10 cellular contexts compared by ENCODE assay signal in genomic region chr11:67248653-67249052, GRCh38. TPM values are rescaled to one million over a fixed set of nuclear protein-coding genes. Genes with fewer than 3 reads are reported as not detected.
DNase-seq lines count a peak whose midpoint lies in the region; ATAC-seq, FAIRE-seq and TF ChIP-seq lines count a peak whose summit lies in the region.
"Had no signal": no experiment of that assay in that cellular context is flagged by ENCODE, and none has a peak within 500 bp of the region (broad histone marks: within the 10 kb centered on the region; RNA-seq: fewer than 3 reads in every experiment).

No MANE protein-coding gene starts in this region.

- no peak overlapping the region for H3K14ac ChIP-seq in mesenchymal stem cell (ENCODE audit: low read length in 2 of 2)

- no peak overlapping the region for H3K4me2 ChIP-seq in mesenchymal stem cell (ENCODE audit: low read length, poor library complexity, severe bottlenecking)

- H3K27me3 ChIP-seq in esophagus (ENCODE audit: control insufficient read depth in 1 of 2, insufficient read depth in 2 of 2, low read length in 2 of 2) (no peaks in the 10 kb centered on the region), mesenchymal stem cell (ENCODE audit: control insufficient read depth in 1 of 2, insufficient read depth in 1 of 2, low read length in 2 of 2) (no peaks in the 10 kb centered on the region)

- H3K4me1 ChIP-seq in esophagus (ENCODE audit: control insufficient read depth in 2 of 2, insufficient read depth in 2 of 2, low read length in 1 of 2) = peaks cover 0 to 15% of the 10 kb centered on the region in 2 donors
- peaks cover 4% of the 10 kb centered on the region for H3K4me1 ChIP-seq in mesenchymal stem cell (ENCODE audit: control insufficient read depth, insufficient read depth, low read depth, low read length)

- H2BK15ac ChIP-seq in mesenchymal stem cell (ENCODE audit: low read depth, poor library complexity, severe bottlenecking) = no peak overlapping the region

- peak overlapping the region; percentile 84 for H3K27ac ChIP-seq in esophagus (ENCODE audit: low read depth in 2 of 2, low read length in 1 of 2)
- peak overlapping the region; percentile 18 for H3K27ac ChIP-seq in mesenchymal stem cell (ENCODE audit: low read length, poor library complexity, severe bottlenecking)

- H3K36me3 ChIP-seq in esophagus (ENCODE audit: control insufficient read depth in 2 of 2, insufficient read depth in 2 of 2, low read length in 1 of 2) (peaks cover 38 to 42% of the 10 kb centered on the region in 2 donors), mesenchymal stem cell (ENCODE audit: control insufficient read depth in 1 of 2, insufficient read depth in 2 of 2, low read depth in 1 of 2, low read length in 2 of 2) (peaks cover 50 to 97% of the 10 kb centered on the region in 2 experiments)

- no peak for TF ChIP-seq POLR2A in H54 (IDR thresholded peaks at IDR 0.05; ENCODE audit: low read depth, low read length)

- H4K91ac ChIP-seq in mesenchymal stem cell (ENCODE audit: low read length) = no peak overlapping the region

- peak overlapping the region; percentile 2 for H3K9ac ChIP-seq in mesenchymal stem cell (ENCODE audit: low read length)

- no peak overlapping the region for H3K18ac ChIP-seq in mesenchymal stem cell (ENCODE audit: low read depth in 1 of 2, low read length in 2 of 2)

- H3K9me3 ChIP-seq in esophagus (ENCODE audit: control insufficient read depth in 2 of 2, insufficient read depth in 1 of 2, low read depth in 1 of 2, low read length in 1 of 2) (no peaks in the 10 kb centered on the region), mesenchymal stem cell (ENCODE audit: control insufficient read depth, low read length) (no peaks in the 10 kb centered on the region)

- H4K8ac ChIP-seq in mesenchymal stem cell (ENCODE audit: low read length) = no peak overlapping the region

- no peak overlapping the region for H2BK5ac ChIP-seq in mesenchymal stem cell (ENCODE audit: low read depth, low read length, poor library complexity, severe bottlenecking)

- H3K4ac ChIP-seq in mesenchymal stem cell (ENCODE audit: low read depth in 1 of 2, low read length in 2 of 2) = no peak overlapping the region

- TF ChIP-seq EP300 in Ishikawa (IDR thresholded peaks at IDR 0.05; ENCODE audit: borderline replicate concordance) = peak; percentile 78; the same call in 1 of the 2 replicates

- peak; percentile 30; the same call in 1 of the 2 replicates for TF ChIP-seq RAD21 in Ishikawa (IDR thresholded peaks at IDR 0.05; ENCODE audit: low read depth)

- H2AFZ ChIP-seq in mesenchymal stem cell (ENCODE audit: low read depth, low read length) = no peak overlapping the region

- peaks cover 39% of the 10 kb centered on the region for H3K79me1 ChIP-seq in mesenchymal stem cell (replicated peaks; ENCODE audit: low read length, poor library complexity, severe bottlenecking)

- FAIRE-seq in H54 (lab: Jason Lieb, UNC) = no peak

- H2BK120ac ChIP-seq in mesenchymal stem cell (ENCODE audit: low read depth, low read length) = no peak overlapping the region

- H3K4me3 ChIP-seq in esophagus (ENCODE audit: low read depth in 1 of 2, low read length in 2 of 2) = no peak overlapping the region
- no peak overlapping the region for H3K4me3 ChIP-seq in mesenchymal stem cell (ENCODE audit: insufficient read depth in 1 of 2, low read depth in 1 of 2, low read length in 2 of 2)

- H2BK12ac ChIP-seq in mesenchymal stem cell (ENCODE audit: low read length in 2 of 2) = no peak overlapping the region

- no peak overlapping the region for H2AK5ac ChIP-seq in mesenchymal stem cell (ENCODE audit: low read length, severe bottlenecking)

- no peak for ATAC-seq in HG03039 (IDR thresholded peaks at IDR 0.05; ENCODE audit: unreplicated experiment)
- ATAC-seq in HG03196 (IDR thresholded peaks at IDR 0.05; ENCODE audit: unreplicated experiment) = no peak
- ATAC-seq: effector memory CD8-positive, alpha-beta T cell had no signal

- DNase-seq in AG20443 (ENCODE audit: low spot score) (peak; percentile 72), mesenchymal stem cell (no peak), OCI-M2 (lab: John Stamatoyannopoulos, UW; ENCODE audit: unreplicated experiment) (no peak), H54 (ENCODE audit: insufficient read length, low spot score) (no peak)
- DNase-seq: effector memory CD8-positive, alpha-beta T cell; NCI-H2227 treated with DMSO at 0.1 percent for 48 hours had no signal

- no peak overlapping the region for H3K23ac ChIP-seq in mesenchymal stem cell (ENCODE audit: low read length in 2 of 2)

TF ChIP-seq in Ishikawa, 13 proteins besides CTCF, POLR2A, EP300 and RAD21:
- peak; percentile 81 for TF ChIP-seq USF1 (IDR thresholded peaks at IDR 0.05)
- TF ChIP-seq ZBTB7A (IDR thresholded peaks at IDR 0.05; ENCODE audit: low read depth) = no peak
- peak; percentile 90 for TF ChIP-seq TCF12 (IDR thresholded peaks at IDR 0.05; ENCODE audit: low read depth)
- TF ChIP-seq FOXM1 (IDR thresholded peaks at IDR 0.05; ENCODE audit: borderline replicate concordance, low read depth) = no peak; the same call in 1 of the 2 replicates
- no peak for TF ChIP-seq EGR1 (IDR thresholded peaks at IDR 0.05)
- TF ChIP-seq CREB1 (IDR thresholded peaks at IDR 0.05; ENCODE audit: low read depth) = no peak
- no peak for TF ChIP-seq YY1 (IDR thresholded peaks at IDR 0.05; ENCODE audit: low read depth)
- peak; percentile 91 for TF ChIP-seq TEAD4 (IDR thresholded peaks at IDR 0.05)
- peak; percentile 94 for TF ChIP-seq NFIC (IDR thresholded peaks at IDR 0.05)
- TF ChIP-seq TAF1 (IDR thresholded peaks at IDR 0.05; ENCODE audit: low read depth) = 0 out of 2 replicates have a peak, but pooled peaks have one; percentile 27
- peak; percentile 18; the same call in 1 of the 2 replicates for TF ChIP-seq CEBPB (IDR thresholded peaks at IDR 0.05)
- TF ChIP-seq, protein P1, sequence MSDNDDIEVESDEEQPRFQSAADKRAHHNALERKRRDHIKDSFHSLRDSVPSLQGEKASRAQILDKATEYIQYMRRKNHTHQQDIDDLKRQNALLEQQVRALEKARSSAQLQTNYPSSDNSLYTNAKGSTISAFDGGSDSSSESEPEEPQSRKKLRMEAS (IDR thresholded peaks at IDR 0.05) = peak; percentile 66
- TF ChIP-seq, protein P2, sequence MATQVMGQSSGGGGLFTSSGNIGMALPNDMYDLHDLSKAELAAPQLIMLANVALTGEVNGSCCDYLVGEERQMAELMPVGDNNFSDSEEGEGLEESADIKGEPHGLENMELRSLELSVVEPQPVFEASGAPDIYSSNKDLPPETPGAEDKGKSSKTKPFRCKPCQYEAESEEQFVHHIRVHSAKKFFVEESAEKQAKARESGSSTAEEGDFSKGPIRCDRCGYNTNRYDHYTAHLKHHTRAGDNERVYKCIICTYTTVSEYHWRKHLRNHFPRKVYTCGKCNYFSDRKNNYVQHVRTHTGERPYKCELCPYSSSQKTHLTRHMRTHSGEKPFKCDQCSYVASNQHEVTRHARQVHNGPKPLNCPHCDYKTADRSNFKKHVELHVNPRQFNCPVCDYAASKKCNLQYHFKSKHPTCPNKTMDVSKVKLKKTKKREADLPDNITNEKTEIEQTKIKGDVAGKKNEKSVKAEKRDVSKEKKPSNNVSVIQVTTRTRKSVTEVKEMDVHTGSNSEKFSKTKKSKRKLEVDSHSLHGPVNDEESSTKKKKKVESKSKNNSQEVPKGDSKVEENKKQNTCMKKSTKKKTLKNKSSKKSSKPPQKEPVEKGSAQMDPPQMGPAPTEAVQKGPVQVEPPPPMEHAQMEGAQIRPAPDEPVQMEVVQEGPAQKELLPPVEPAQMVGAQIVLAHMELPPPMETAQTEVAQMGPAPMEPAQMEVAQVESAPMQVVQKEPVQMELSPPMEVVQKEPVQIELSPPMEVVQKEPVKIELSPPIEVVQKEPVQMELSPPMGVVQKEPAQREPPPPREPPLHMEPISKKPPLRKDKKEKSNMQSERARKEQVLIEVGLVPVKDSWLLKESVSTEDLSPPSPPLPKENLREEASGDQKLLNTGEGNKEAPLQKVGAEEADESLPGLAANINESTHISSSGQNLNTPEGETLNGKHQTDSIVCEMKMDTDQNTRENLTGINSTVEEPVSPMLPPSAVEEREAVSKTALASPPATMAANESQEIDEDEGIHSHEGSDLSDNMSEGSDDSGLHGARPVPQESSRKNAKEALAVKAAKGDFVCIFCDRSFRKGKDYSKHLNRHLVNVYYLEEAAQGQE (IDR thresholded peaks at IDR 0.05; ENCODE audit: low read depth) = no peak

RNA-seq across cellular contexts. Expression of gene GRK2, which starts 17.6 kb away (rescaled TPM):
- 10 to 100 TPM; 62.4 to 74.2 TPM for polyA plus RNA-seq in esophagus
- polyA plus RNA-seq in mesenchymal stem cell (2013, experiment 1 of 2) = 26.9 TPM
- 25.8 TPM for polyA plus RNA-seq in mesenchymal stem cell (2013, experiment 2 of 2)

RNA-seq across cellular contexts. Expression of gene ANKRD13D, which starts 40.5 kb away (rescaled TPM):
- 10 to 100 TPM; 36.8 to 87.3 TPM for polyA plus RNA-seq in esophagus
- 27.5 TPM for polyA plus RNA-seq in mesenchymal stem cell (2013, experiment 1 of 2)
- polyA plus RNA-seq in mesenchymal stem cell (2013, experiment 2 of 2) = 27.7 TPM

RNA-seq across cellular contexts. Expression of gene SSH3, which starts 54.7 kb away (rescaled TPM):
- 10 to 100 TPM; 38.6 to 55.6 TPM for polyA plus RNA-seq in esophagus
- polyA plus RNA-seq in mesenchymal stem cell (2013, experiment 1 of 2) = 71.0 TPM
- polyA plus RNA-seq in mesenchymal stem cell (2013, experiment 2 of 2) = 71.6 TPM
